ENCODE assay signal across 1 cellular context in the genomic region with DNA sequence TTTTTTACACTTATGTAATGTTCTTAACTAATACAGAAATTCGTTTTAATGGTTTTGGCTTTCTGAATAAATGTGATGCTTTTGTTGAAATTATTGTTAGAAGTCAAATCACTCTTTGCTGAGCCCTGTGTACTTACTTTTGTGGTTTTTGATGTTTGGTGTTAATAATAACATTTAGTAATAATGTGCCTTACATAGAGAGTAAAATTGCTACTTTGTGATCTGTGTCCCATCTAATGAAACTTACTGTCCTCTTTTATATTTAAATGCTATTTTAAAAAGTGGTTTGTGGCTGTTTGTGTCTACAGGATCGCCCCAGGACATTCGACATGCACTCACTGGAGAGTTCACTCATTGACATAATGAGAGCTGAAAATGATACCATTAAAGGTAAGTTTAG.
TF ChIP-seq lines count a peak whose summit lies in the region.

No MANE protein-coding gene starts in this region.

TF ChIP-seq in GM23338, 12 proteins besides CTCF, POLR2A, EP300 and RAD21 (continued from another document):
- TF ChIP-seq ZNF462 (CRISPR knock-in tag; IDR thresholded peaks at IDR 0.05) = no peak
- TF ChIP-seq EZH2 (IDR thresholded peaks at IDR 0.05; ENCODE audit: low read depth, unreplicated experiment) = no peak
- no peak for TF ChIP-seq EZH2phosphoT487 (IDR thresholded peaks at IDR 0.05; ENCODE audit: unreplicated experiment)
- no peak for TF ChIP-seq ZNF331 (CRISPR knock-in tag; IDR thresholded peaks at IDR 0.05; ENCODE audit: low read depth)
- TF ChIP-seq ZNF114 (CRISPR knock-in tag; IDR thresholded peaks at IDR 0.05) = no peak
- TF ChIP-seq CREB1 (CRISPR knock-in tag; IDR thresholded peaks at IDR 0.05; ENCODE audit: low read depth) = no peak
- no peak for TF ChIP-seq NANOG (IDR thresholded peaks at IDR 0.05; ENCODE audit: borderline replicate concordance)
- TF ChIP-seq, protein P1, sequence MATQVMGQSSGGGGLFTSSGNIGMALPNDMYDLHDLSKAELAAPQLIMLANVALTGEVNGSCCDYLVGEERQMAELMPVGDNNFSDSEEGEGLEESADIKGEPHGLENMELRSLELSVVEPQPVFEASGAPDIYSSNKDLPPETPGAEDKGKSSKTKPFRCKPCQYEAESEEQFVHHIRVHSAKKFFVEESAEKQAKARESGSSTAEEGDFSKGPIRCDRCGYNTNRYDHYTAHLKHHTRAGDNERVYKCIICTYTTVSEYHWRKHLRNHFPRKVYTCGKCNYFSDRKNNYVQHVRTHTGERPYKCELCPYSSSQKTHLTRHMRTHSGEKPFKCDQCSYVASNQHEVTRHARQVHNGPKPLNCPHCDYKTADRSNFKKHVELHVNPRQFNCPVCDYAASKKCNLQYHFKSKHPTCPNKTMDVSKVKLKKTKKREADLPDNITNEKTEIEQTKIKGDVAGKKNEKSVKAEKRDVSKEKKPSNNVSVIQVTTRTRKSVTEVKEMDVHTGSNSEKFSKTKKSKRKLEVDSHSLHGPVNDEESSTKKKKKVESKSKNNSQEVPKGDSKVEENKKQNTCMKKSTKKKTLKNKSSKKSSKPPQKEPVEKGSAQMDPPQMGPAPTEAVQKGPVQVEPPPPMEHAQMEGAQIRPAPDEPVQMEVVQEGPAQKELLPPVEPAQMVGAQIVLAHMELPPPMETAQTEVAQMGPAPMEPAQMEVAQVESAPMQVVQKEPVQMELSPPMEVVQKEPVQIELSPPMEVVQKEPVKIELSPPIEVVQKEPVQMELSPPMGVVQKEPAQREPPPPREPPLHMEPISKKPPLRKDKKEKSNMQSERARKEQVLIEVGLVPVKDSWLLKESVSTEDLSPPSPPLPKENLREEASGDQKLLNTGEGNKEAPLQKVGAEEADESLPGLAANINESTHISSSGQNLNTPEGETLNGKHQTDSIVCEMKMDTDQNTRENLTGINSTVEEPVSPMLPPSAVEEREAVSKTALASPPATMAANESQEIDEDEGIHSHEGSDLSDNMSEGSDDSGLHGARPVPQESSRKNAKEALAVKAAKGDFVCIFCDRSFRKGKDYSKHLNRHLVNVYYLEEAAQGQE (IDR thresholded peaks at IDR 0.05; ENCODE audit: unreplicated experiment) = no peak
- TF ChIP-seq POLR2AphosphoS5 (IDR thresholded peaks at IDR 0.05; ENCODE audit: low read depth) = no peak
- TF ChIP-seq STAT1 (IDR thresholded peaks at IDR 0.05; ENCODE audit: unreplicated experiment) = no peak
- no peak for TF ChIP-seq ETS1 (IDR thresholded peaks at IDR 0.05)
